ENCODE assay signal across 22 cellular contexts in the genomic region with DNA sequence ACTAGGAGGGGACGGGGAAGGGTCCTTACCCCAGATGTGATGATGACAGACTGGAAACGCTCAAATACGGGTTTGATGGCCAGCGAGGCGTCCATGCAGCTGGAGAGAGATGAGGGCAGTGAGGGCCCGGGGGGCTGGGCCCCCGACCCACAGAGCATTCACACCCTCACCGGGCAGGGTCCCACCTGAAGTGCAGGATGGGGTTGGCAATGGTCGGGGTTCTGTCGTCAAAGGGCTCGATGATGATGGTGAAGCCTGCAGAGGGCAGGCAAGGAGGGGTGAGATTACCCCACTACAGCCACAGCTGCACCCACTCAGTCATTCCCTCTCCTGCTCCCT. TPM values are rescaled to one million over a fixed set of nuclear protein-coding genes. Genes with fewer than 3 reads are reported as not detected.
DNase-seq lines count a peak whose midpoint lies in the region; ATAC-seq, FAIRE-seq and TF ChIP-seq lines count a peak whose summit lies in the region.
"Had no signal": no experiment of that assay in that cellular context is flagged by ENCODE, and none has a peak within 500 bp of the region (broad histone marks: within the 10 kb centered on the region; RNA-seq: fewer than 3 reads in every experiment).

No MANE protein-coding gene starts in this region.

- H3K79me2 ChIP-seq in GM23338 (replicated peaks; ENCODE audit: insufficient read depth) = no peaks in the 10 kb centered on the region

- POLR2A ChIA-PET in Caco-2 (lab: Charles Lee) = no interaction called here

- H3K4me3 Mint-ChIP-seq in Caco-2 (ENCODE audit: unreplicated experiment) (no peak overlapping the region), progenitor cell of endocrine pancreas (ENCODE audit: low read depth) (no peak overlapping the region), GM23338 (no peak overlapping the region)
- H3K4me3 Mint-ChIP-seq: CD4-positive, alpha-beta T cell had no signal

- ATAC-seq in GM18907 (IDR thresholded peaks at IDR 0.05; ENCODE audit: unreplicated experiment) = no peak
- no peak for ATAC-seq in GM23338
- ATAC-seq: A549, GM12878 had no signal

- no peak overlapping the region for H3K4me3 ChIP-seq in Caco-2 (ENCODE audit: low read depth, low read length)
- H3K4me3 ChIP-seq in GM23338 = no peak overlapping the region
- H3K4me3 ChIP-seq: A549, GM12878 had no signal

- intact Hi-C loops in Caco-2 (cut with micrococcal nuclease; ENCODE audit: unreplicated experiment) = no loop called here

- H2AFZ ChIP-seq in GM23338 = no peak overlapping the region

- TF ChIP-seq CTCF in Caco-2 (IDR thresholded peaks at IDR 0.05; ENCODE audit: insufficient read depth in 1 of 2, low read depth in 1 of 2, low read length in 1 of 2, severe bottlenecking in 1 of 2, unreplicated experiment in 1 of 2) (no peak), D721Med (IDR thresholded peaks at IDR 0.05; ENCODE audit: insufficient read depth, missing control alignments) (no peak), progenitor cell of endocrine pancreas (IDR thresholded peaks at IDR 0.05; ENCODE audit: unreplicated experiment) (no peak), GM23338 (conservative IDR thresholded peaks at IDR 0.05; ENCODE audit: low read depth in 2 of 2) (no peak)

- FAIRE-seq in D721Med (lab: Jason Lieb, UNC) = no peak
- FAIRE-seq: A549, GM12878, GM19239 had no signal

- H3K9me2 ChIP-seq in GM23338 (ENCODE audit: insufficient read depth) = no peaks in the 10 kb centered on the region

- DNase-seq in Caco-2 (no peak), D721Med (ENCODE audit: insufficient read length, low spot score) (peak; percentile 15), iPS-NIHi11 (ENCODE audit: low spot score) (peak; percentile 12), progenitor cell of endocrine pancreas (ENCODE audit: low spot score, unreplicated experiment) (no peak), GM23338 (ENCODE audit: low spot score) (no peak)
- DNase-seq in activated CD4-positive, alpha-beta T cell treated with anti-CD3 and anti-CD28 coated beads, Interleukin-2, amount 50 U/mL, for 48 hours = no peak
- DNase-seq: AML-193; CD4-positive, alpha-beta T cell; DMS 273 treated with DMSO at 0.1 percent for 48 hours; DMS53; DND-41; EL; HCEC 1CT had no signal

- H3K9me3 Mint-ChIP-seq in Caco-2 (ENCODE audit: unreplicated experiment) = no peaks in the 10 kb centered on the region
- H3K9me3 Mint-ChIP-seq in progenitor cell of endocrine pancreas (ENCODE audit: low read depth) = no peaks in the 10 kb centered on the region
- no peaks in the 10 kb centered on the region for H3K9me3 Mint-ChIP-seq in GM23338
- H3K9me3 Mint-ChIP-seq: CD4-positive, alpha-beta T cell had no signal

- H3K27ac Mint-ChIP-seq in Caco-2 (ENCODE audit: unreplicated experiment) = peak overlapping the region; percentile 22
- peak overlapping the region; percentile 69 for H3K27ac Mint-ChIP-seq in progenitor cell of endocrine pancreas
- no peak overlapping the region for H3K27ac Mint-ChIP-seq in GM23338
- H3K27ac Mint-ChIP-seq: CD4-positive, alpha-beta T cell had no signal

- H3K36me3 ChIP-seq in Caco-2 (ENCODE audit: control insufficient read depth, insufficient read depth, low read length) (peaks cover 1% of the 10 kb centered on the region), GM23338 (ENCODE audit: insufficient read depth) (peaks cover 38% of the 10 kb centered on the region)

- H3K4me2 ChIP-seq in GM23338 = no peak overlapping the region
- H3K4me2 ChIP-seq: A549 had no signal

- peaks cover 74% of the 10 kb centered on the region for H3K36me3 Mint-ChIP-seq in Caco-2 (ENCODE audit: insufficient read depth, unreplicated experiment)
- peaks cover 31% of the 10 kb centered on the region for H3K36me3 Mint-ChIP-seq in progenitor cell of endocrine pancreas (ENCODE audit: insufficient read depth)
- H3K36me3 Mint-ChIP-seq in GM23338 (ENCODE audit: low read depth) = peaks cover 87% of the 10 kb centered on the region

- H3K27me3 ChIP-seq in Caco-2 (replicated peaks; ENCODE audit: control insufficient read depth, insufficient read depth, low read length) (no peaks in the 10 kb centered on the region), GM23338 (ENCODE audit: insufficient read depth) (no peaks in the 10 kb centered on the region)

- no peaks in the 10 kb centered on the region for H3F3A ChIP-seq in GM23338 (replicated peaks; ENCODE audit: low read depth)

- H3K4me1 ChIP-seq in Caco-2 (no peaks in the 10 kb centered on the region), GM23338 (ENCODE audit: insufficient read depth) (no peaks in the 10 kb centered on the region)
- H3K4me1 ChIP-seq: A549 had no signal

- no peak overlapping the region for H3K27ac ChIP-seq in GM23338 (ENCODE audit: low read depth)
- H3K27ac ChIP-seq: A549, C4-2B, HL-60 had no signal

- H3K9me3 ChIP-seq in Caco-2 = no peaks in the 10 kb centered on the region
- H3K9me3 ChIP-seq: A549 had no signal

- H3K27me3 Mint-ChIP-seq in Caco-2 (ENCODE audit: insufficient read depth, unreplicated experiment) = no peaks in the 10 kb centered on the region
- H3K27me3 Mint-ChIP-seq in progenitor cell of endocrine pancreas = no peaks in the 10 kb centered on the region
- H3K27me3 Mint-ChIP-seq in GM23338 (ENCODE audit: insufficient read depth, low read depth, poor library complexity) = peaks cover 23% of the 10 kb centered on the region
- H3K27me3 Mint-ChIP-seq: CD4-positive, alpha-beta T cell had no signal

- H3K4me1 Mint-ChIP-seq in Caco-2 (ENCODE audit: low read depth, unreplicated experiment) (no peaks in the 10 kb centered on the region), progenitor cell of endocrine pancreas (ENCODE audit: low read depth) (no peaks in the 10 kb centered on the region), GM23338 (no peaks in the 10 kb centered on the region; the same call in 2 of the 3 replicates)

- peaks cover 10% of the 10 kb centered on the region for H4K20me1 ChIP-seq in GM23338 (replicated peaks; ENCODE audit: insufficient read depth)

- no TSS peak for BruUV-seq in Caco-2 (replicated peaks; lab: Mats Ljungman, UMichigan)

- CTCF ChIA-PET in Caco-2 (lab: Charles Lee) = no interaction called here

TF ChIP-seq in GM23338, 12 proteins besides CTCF, POLR2A, EP300 and RAD21 (continues in another document):
- no peak for TF ChIP-seq POLR2AphosphoS5 (IDR thresholded peaks at IDR 0.05; ENCODE audit: low read depth)

RNA-seq across cellular contexts. Expression of a gene that starts 13.0 kb away (rescaled TPM):
- total RNA-seq in Caco-2 (2022) = 86.8 and 89.5 TPM in 2 replicates
- 60.5 and 63.8 TPM in 2 replicates for total RNA-seq in progenitor cell of endocrine pancreas
- total RNA-seq in GM23338 (2014; rRNA removed; shearing (Covaris generic)) = 81.1 and 84.7 TPM in 2 replicates
- polyA plus RNA-seq in GM23338 (2016; fragmentation: Nextera tagmentation; extraction: Ambion mirVana) = 33.3 and 39.4 TPM in 2 replicates

RNA-seq across cellular contexts. Expression of a gene that starts 16.9 kb away (rescaled TPM):
- total RNA-seq in Caco-2 (2022) (7.1 and 10.2 TPM in 2 replicates), progenitor cell of endocrine pancreas (1.1 and 1.6 TPM in 2 replicates)
- 4.2 and 6.4 TPM in 2 replicates for total RNA-seq in GM23338 (2014; rRNA removed; shearing (Covaris generic))
- polyA plus RNA-seq in GM23338 (2016; fragmentation: Nextera tagmentation; extraction: Ambion mirVana) = 2.8 and 3.1 TPM in 2 replicates
- total RNA-seq: CD4-positive, alpha-beta T cell; H4 had no signal

RNA-seq across cellular contexts. Expression of a gene that starts 34.7 kb away (rescaled TPM):
- total RNA-seq in Caco-2 (2022) (not detected in 2 replicates), progenitor cell of endocrine pancreas (not detected in 2 replicates)
- not detected in 2 replicates for total RNA-seq in GM23338 (2014; rRNA removed; shearing (Covaris generic))
- 0.47 TPM in 1 of 2 replicates, not detected in the other for polyA plus RNA-seq in GM23338 (2016; fragmentation: Nextera tagmentation; extraction: Ambion mirVana)
- total RNA-seq: CD4-positive, alpha-beta T cell; H4; HT1080 had no signal
- polyA plus RNA-seq: A549, BJ had no signal

RNA-seq across cellular contexts. Expression of a gene that starts 47.5 kb away (rescaled TPM):
- total RNA-seq in Caco-2 (2022) = 65.8 and 68.6 TPM in 2 replicates
- 24.2 and 27.2 TPM in 2 replicates for total RNA-seq in progenitor cell of endocrine pancreas
- 9.6 and 11.3 TPM in 2 replicates for total RNA-seq in GM23338 (2014; rRNA removed; shearing (Covaris generic))
- polyA plus RNA-seq in GM23338 (2016; fragmentation: Nextera tagmentation; extraction: Ambion mirVana) = 12.9 and 15.5 TPM in 2 replicates

RNA-seq across cellular contexts. Expression of a gene that starts 49.0 kb away (rescaled TPM):
- 27.7 and 31.1 TPM in 2 replicates for total RNA-seq in Caco-2 (2022)
- total RNA-seq in progenitor cell of endocrine pancreas = 7.4 and 8.9 TPM in 2 replicates
- 33.0 and 34.1 TPM in 2 replicates for total RNA-seq in GM23338 (2014; rRNA removed; shearing (Covaris generic))
- 85.9 and 91.1 TPM in 2 replicates for polyA plus RNA-seq in GM23338 (2016; fragmentation: Nextera tagmentation; extraction: Ambion mirVana)

Comparison
In these comparisons a context has a peak if more than half of its experiments do, and no peak if none do; other contexts are left out.
1. DNase-seq: peak in D721Med (single experiment) and iPS-NIHi11 (single experiment); none in Caco-2 (0 of 2), progenitor cell of endocrine pancreas (single experiment), activated CD4-positive, alpha-beta T cell treated with anti-CD3 and anti-CD28 coated beads, Interleukin-2, amount 50 U/mL, for 48 hours (0 of 2) and GM23338 (single experiment).